ENCODE assay signal across 10 cellular contexts in the genomic region with DNA sequence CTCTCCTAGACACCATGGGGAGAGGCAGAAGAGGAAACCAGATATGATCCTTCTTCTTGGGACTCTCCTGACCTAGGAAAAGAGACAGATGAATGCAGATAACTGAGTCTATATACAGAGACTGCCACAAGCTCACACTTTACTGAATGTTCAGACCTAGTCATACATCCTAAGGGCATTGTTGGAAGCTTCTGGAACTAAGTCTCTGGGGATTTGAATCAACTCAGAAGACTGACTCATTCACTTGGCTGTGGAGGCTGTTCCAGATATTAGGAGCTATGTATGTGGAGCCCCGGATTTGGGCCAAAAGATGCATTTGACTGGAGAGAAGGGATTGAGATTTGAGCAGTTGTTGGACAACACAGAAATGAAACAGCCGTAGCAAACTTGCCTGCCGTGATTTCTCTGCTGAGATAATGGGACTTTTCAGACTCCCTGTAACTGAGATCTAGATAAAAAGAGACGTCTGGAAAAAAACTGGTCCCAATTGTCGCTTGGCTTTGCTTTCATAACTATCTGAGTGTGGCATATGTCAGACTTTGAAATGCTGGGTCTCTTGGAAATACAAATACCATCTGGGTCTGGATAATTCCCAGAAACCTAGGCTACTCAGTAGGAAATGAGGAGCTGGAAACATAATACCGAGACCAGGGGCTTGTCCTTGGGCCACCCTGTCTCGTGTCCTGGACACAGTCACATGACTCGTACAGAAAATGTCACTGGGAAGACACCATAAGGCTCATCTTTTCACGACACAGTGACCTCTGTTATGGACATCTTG.
DNase-seq lines count a peak whose midpoint lies in the region; ATAC-seq and TF ChIP-seq lines count a peak whose summit lies in the region.
"Had no signal": no experiment of that assay in that cellular context is flagged by ENCODE, and none has a peak within 500 bp of the region (broad histone marks: within the 10 kb centered on the region; RNA-seq: fewer than 3 reads in every experiment).

No MANE protein-coding gene starts in this region.

- DNase-seq in DMS79 treated with DMSO at 0.1 percent for 48 hours (lab: John Stamatoyannopoulos, UW), result peak; percentile 14
- DNase-seq in DMS79 (lab: John Stamatoyannopoulos, UW), result no peak
- peak; percentile 9 to 72 for DNase-seq in cerebellar nuclear complex (lab: John Stamatoyannopoulos, UW)
- DNase-seq in kidney tubule cell (ENCODE audit: low spot score), result peak; percentile 7
- no peak for DNase-seq in upper lobe of right lung
- no peak for DNase-seq in DMS53 (lab: John Stamatoyannopoulos, UW)
- DNase-seq in NOMO-1 (lab: John Stamatoyannopoulos, UW; ENCODE audit: unreplicated experiment in 2 of 2), result no peak
- DNase-seq: activated CD4-positive, alpha-beta T cell treated with anti-CD3 and anti-CD28 coated beads for 1 hour had no signal

- H3K9me3 ChIP-seq in upper lobe of right lung, result no peaks in the 10 kb centered on the region

- no peaks in the 10 kb centered on the region for H3K36me3 ChIP-seq in upper lobe of right lung

- no peak for ATAC-seq in upper lobe of right lung
- no peak for ATAC-seq in HG03460 (IDR thresholded peaks at IDR 0.05; ENCODE audit: unreplicated experiment)

- peak overlapping the region; percentile 24 for H3K27ac ChIP-seq in upper lobe of right lung
- H3K27ac ChIP-seq: 22Rv1 had no signal

- TF ChIP-seq CTCF in upper lobe of right lung (IDR thresholded peaks at IDR 0.05), result no peak

- intact Hi-C loops in upper lobe of right lung (cut with DNase I), result no loop called here

- H3K27me3 ChIP-seq in upper lobe of right lung, result no peaks in the 10 kb centered on the region

- no peak overlapping the region for H3K4me3 ChIP-seq in upper lobe of right lung

- peaks cover 18% of the 10 kb centered on the region for H3K4me1 ChIP-seq in upper lobe of right lung

Comparison
In these comparisons a context has a peak if more than half of its experiments do, and no peak if none do; other contexts are left out.
1. DNase-seq: peak in DMS79 treated with DMSO at 0.1 percent for 48 hours (single experiment), cerebellar nuclear complex (2 of 2) and kidney tubule cell (single experiment); none in DMS79 (single experiment), upper lobe of right lung (single experiment), DMS53 (single experiment) and NOMO-1 (0 of 2).